ENCODE assay signal across 8 cellular contexts in the genomic region with DNA sequence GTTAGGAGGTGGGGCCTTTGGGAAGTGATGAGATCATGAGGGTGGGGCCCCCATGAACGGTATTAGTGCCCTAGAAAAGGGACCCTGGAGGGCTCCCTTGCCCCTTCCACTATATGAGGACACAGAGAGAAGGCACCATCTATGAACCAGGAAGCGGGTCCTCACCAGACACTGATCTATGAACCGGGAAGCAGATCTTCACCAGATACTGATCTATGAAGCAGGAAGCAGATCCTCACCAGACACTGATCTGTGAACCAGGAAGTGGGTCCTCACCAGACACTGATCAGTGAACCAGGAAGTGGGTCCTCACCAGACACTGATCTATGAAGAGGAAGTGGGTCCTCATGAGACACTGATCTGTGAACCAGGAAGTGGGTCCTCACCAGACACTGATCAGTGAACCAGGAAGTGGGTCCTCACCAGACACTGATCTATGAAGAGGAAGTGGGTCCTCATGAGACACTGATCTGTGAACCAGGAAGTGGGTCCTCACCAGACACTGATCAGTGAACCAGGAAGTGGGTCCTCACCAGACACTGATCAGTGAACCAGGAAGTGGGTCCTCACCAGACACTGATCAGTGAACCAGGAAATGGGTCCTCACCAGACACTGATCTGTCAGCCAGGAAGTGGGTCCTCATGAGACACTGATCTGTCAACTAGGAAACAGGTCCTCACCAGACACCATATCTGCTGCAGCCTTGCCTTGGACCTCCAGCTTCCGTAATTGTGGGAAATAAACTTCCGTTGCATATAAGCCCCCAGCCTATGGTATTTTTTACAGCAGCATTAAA.
DNase-seq lines count a peak whose midpoint lies in the region; ATAC-seq and TF ChIP-seq lines count a peak whose summit lies in the region.
"Not testable (repeated sequence)": the region's sequence is repeated elsewhere in the genome, so short reads cannot be mapped to it uniquely, and the experiment has no call there.

No MANE protein-coding gene starts in this region.

- H3K4me3 Mint-ChIP-seq in CD4-positive, alpha-beta T cell; activated B cell treated with CpG ODN at 0.5 μM for 24 hours; activated T-helper 1 cell treated with anti-CD3 and anti-CD28 coated beads, Interleukin-12 subunit alpha, Interleukin-12 subunit beta, Interleukin-2, Interleukin-4 antibody, amounts not matched to agents 30 ng/mL and 10 ng/mL and 1 ng/mL, durations not matched to agents 14 hours and 24 hours and 36 hours; activated naive CD8-positive, alpha-beta T cell treated with anti-CD3 and anti-CD28 coated beads, Interleukin-2, amount 50 U/mL, for 24 hours; stimulated activated memory B cell treated with anti-CD40 and anti-IgM and Interleukin-4, amounts not matched to agents 10 μg/mL and 1 μg/mL and 100 μg/mL, for 72 hours: not testable (repeated sequence)
- H3K4me3 Mint-ChIP-seq in IgD-negative memory B cell: peak overlapping the region in 1 of 4 donors; percentile 83

- peak overlapping the region; percentile 71 for H3K27ac ChIP-seq in CD4-positive, alpha-beta T cell (ENCODE audit: low read depth, low read length)
- H3K27ac ChIP-seq in OCI-LY1 (ENCODE audit: low read depth, low read length, poor library complexity, severe bottlenecking): peak overlapping the region; percentile 24

- H4K20me1 ChIP-seq in OCI-LY1 (ENCODE audit: insufficient read depth, low read length): not testable (repeated sequence)

- H3K4me3 ChIP-seq in OCI-LY1 (ENCODE audit: low read depth, low read length, poor library complexity, severe bottlenecking): peak overlapping the region; percentile 4

- peaks cover 21% of the 10 kb centered on the region for H3K4me1 Mint-ChIP-seq in CD4-positive, alpha-beta T cell (ENCODE audit: low read depth)
- peaks cover 0 to 13% (median 7%) of the 10 kb centered on the region in 3 donors for H3K4me1 Mint-ChIP-seq in IgD-negative memory B cell
- H3K4me1 Mint-ChIP-seq in activated B cell treated with CpG ODN at 0.5 μM for 24 hours; activated T-helper 1 cell treated with anti-CD3 and anti-CD28 coated beads, Interleukin-12 subunit alpha, Interleukin-12 subunit beta, Interleukin-2, Interleukin-4 antibody, amounts not matched to agents 30 ng/mL and 10 ng/mL and 1 ng/mL, durations not matched to agents 14 hours and 24 hours and 36 hours (ENCODE audit: low read depth): not testable (repeated sequence)
- H3K4me1 Mint-ChIP-seq in activated naive CD8-positive, alpha-beta T cell treated with anti-CD3 and anti-CD28 coated beads, Interleukin-2, amount 50 U/mL, for 24 hours: peaks cover 11% of the 10 kb centered on the region
- peaks cover 26% of the 10 kb centered on the region for H3K4me1 Mint-ChIP-seq in stimulated activated memory B cell treated with anti-CD40 and anti-IgM and Interleukin-4, amounts not matched to agents 10 μg/mL and 1 μg/mL and 100 μg/mL, for 72 hours

- H3K27me3 ChIP-seq in CD4-positive, alpha-beta T cell (ENCODE audit: control insufficient read depth, insufficient read depth, low read length); OCI-LY1 (ENCODE audit: insufficient read depth, low read length): not testable (repeated sequence)

- H3K79me2 ChIP-seq in OCI-LY1 (ENCODE audit: insufficient read depth, low read length): not testable (repeated sequence)

- POLR2A ChIA-PET in CD4-positive, alpha-beta T cell (lab: Charles Lee); activated B cell treated with CpG ODN at 0.5 μM for 24 hours (lab: Charles Lee): not testable (repeated sequence)

- H3K27me3 Mint-ChIP-seq in CD4-positive, alpha-beta T cell; IgD-negative memory B cell; activated B cell treated with CpG ODN at 0.5 μM for 24 hours; activated T-helper 1 cell treated with anti-CD3 and anti-CD28 coated beads, Interleukin-12 subunit alpha, Interleukin-12 subunit beta, Interleukin-2, Interleukin-4 antibody, amounts not matched to agents 30 ng/mL and 10 ng/mL and 1 ng/mL, durations not matched to agents 14 hours and 24 hours and 36 hours (ENCODE audit: insufficient read depth); activated naive CD8-positive, alpha-beta T cell treated with anti-CD3 and anti-CD28 coated beads, Interleukin-2, amount 50 U/mL, for 24 hours; stimulated activated memory B cell treated with anti-CD40 and anti-IgM and Interleukin-4, amounts not matched to agents 10 μg/mL and 1 μg/mL and 100 μg/mL, for 72 hours: not testable (repeated sequence)

- CTCF ChIA-PET in CD4-positive, alpha-beta T cell (lab: Charles Lee); activated B cell treated with CpG ODN at 0.5 μM for 24 hours (lab: Charles Lee): not testable (repeated sequence)

- not testable (repeated sequence) for H3K36me3 ChIP-seq in OCI-LY1 (ENCODE audit: insufficient read depth, low read length)

- peaks cover 52% of the 10 kb centered on the region for H3K36me3 Mint-ChIP-seq in CD4-positive, alpha-beta T cell (ENCODE audit: low read depth)
- H3K36me3 Mint-ChIP-seq in IgD-negative memory B cell; activated B cell treated with CpG ODN at 0.5 μM for 24 hours (ENCODE audit: low read depth); activated T-helper 1 cell treated with anti-CD3 and anti-CD28 coated beads, Interleukin-12 subunit alpha, Interleukin-12 subunit beta, Interleukin-2, Interleukin-4 antibody, amounts not matched to agents 30 ng/mL and 10 ng/mL and 1 ng/mL, durations not matched to agents 14 hours and 24 hours and 36 hours (ENCODE audit: low read depth); activated naive CD8-positive, alpha-beta T cell treated with anti-CD3 and anti-CD28 coated beads, Interleukin-2, amount 50 U/mL, for 24 hours (ENCODE audit: low read depth): not testable (repeated sequence)
- H3K36me3 Mint-ChIP-seq in stimulated activated memory B cell treated with anti-CD40 and anti-IgM and Interleukin-4, amounts not matched to agents 10 μg/mL and 1 μg/mL and 100 μg/mL, for 72 hours: peaks cover 37% of the 10 kb centered on the region

- peak; percentile 63 for ATAC-seq in CD4-positive, alpha-beta T cell (ENCODE audit: poor library complexity)
- not testable (repeated sequence) for ATAC-seq in activated B cell treated with CpG ODN at 0.5 μM for 24 hours (ENCODE audit: low read depth); activated naive CD8-positive, alpha-beta T cell treated with anti-CD3 and anti-CD28 coated beads, Interleukin-2, amount 50 U/mL, for 24 hours; stimulated activated memory B cell treated with anti-CD40 and anti-IgM and Interleukin-4, amounts not matched to agents 10 μg/mL and 1 μg/mL and 100 μg/mL, for 72 hours

- peak overlapping the region; percentile 91 for H3K27ac Mint-ChIP-seq in CD4-positive, alpha-beta T cell
- H3K27ac Mint-ChIP-seq in IgD-negative memory B cell (peak overlapping the region; percentile 67 to 88 (median 79)), activated B cell treated with CpG ODN at 0.5 μM for 24 hours (peak overlapping the region; percentile 81)
- H3K27ac Mint-ChIP-seq in activated T-helper 1 cell treated with anti-CD3 and anti-CD28 coated beads, Interleukin-12 subunit alpha, Interleukin-12 subunit beta, Interleukin-2, Interleukin-4 antibody, amounts not matched to agents 30 ng/mL and 10 ng/mL and 1 ng/mL, durations not matched to agents 14 hours and 24 hours and 36 hours: peak overlapping the region; percentile 27
- H3K27ac Mint-ChIP-seq in activated naive CD8-positive, alpha-beta T cell treated with anti-CD3 and anti-CD28 coated beads, Interleukin-2, amount 50 U/mL, for 24 hours: peak overlapping the region; percentile 70
- H3K27ac Mint-ChIP-seq in stimulated activated memory B cell treated with anti-CD40 and anti-IgM and Interleukin-4, amounts not matched to agents 10 μg/mL and 1 μg/mL and 100 μg/mL, for 72 hours: peak overlapping the region; percentile 81

- H3K4me1 ChIP-seq in OCI-LY1 (ENCODE audit: insufficient read depth, low read length, severe bottlenecking): peaks cover 22% of the 10 kb centered on the region

- H3K9me3 Mint-ChIP-seq in CD4-positive, alpha-beta T cell: peaks cover 14% of the 10 kb centered on the region
- peaks cover 4 to 28% (median 13%) of the 10 kb centered on the region in 3 donors for H3K9me3 Mint-ChIP-seq in IgD-negative memory B cell
- peaks cover 26% of the 10 kb centered on the region for H3K9me3 Mint-ChIP-seq in activated B cell treated with CpG ODN at 0.5 μM for 24 hours
- H3K9me3 Mint-ChIP-seq in activated T-helper 1 cell treated with anti-CD3 and anti-CD28 coated beads, Interleukin-12 subunit alpha, Interleukin-12 subunit beta, Interleukin-2, Interleukin-4 antibody, amounts not matched to agents 30 ng/mL and 10 ng/mL and 1 ng/mL, durations not matched to agents 14 hours and 24 hours and 36 hours: peaks cover 24% of the 10 kb centered on the region
- H3K9me3 Mint-ChIP-seq in activated naive CD8-positive, alpha-beta T cell treated with anti-CD3 and anti-CD28 coated beads, Interleukin-2, amount 50 U/mL, for 24 hours: peaks cover 20% of the 10 kb centered on the region
- H3K9me3 Mint-ChIP-seq in stimulated activated memory B cell treated with anti-CD40 and anti-IgM and Interleukin-4, amounts not matched to agents 10 μg/mL and 1 μg/mL and 100 μg/mL, for 72 hours: peaks cover 23% of the 10 kb centered on the region

- peak overlapping the region; percentile 7; the same call in 1 of the 2 replicates for H2AFZ ChIP-seq in OCI-LY1 (ENCODE audit: low read length)

- H3K9me3 ChIP-seq in CD4-positive, alpha-beta T cell (ENCODE audit: control insufficient read depth, low read length): peaks cover 18% of the 10 kb centered on the region
- peaks cover 20% of the 10 kb centered on the region for H3K9me3 ChIP-seq in OCI-LY1 (ENCODE audit: low read length)

- not testable (repeated sequence) for H3K9ac ChIP-seq in OCI-LY1 (ENCODE audit: low read length)

- peak overlapping the region; percentile 29; the same call in 1 of the 2 replicates for H3K4me2 ChIP-seq in OCI-LY1 (ENCODE audit: low read length)

- not testable (repeated sequence) for H3K9me2 ChIP-seq in OCI-LY1 (ENCODE audit: low read depth, low read length)

- peak in 3 of 10 experiments; percentile 11 to 23 (median 13) for DNase-seq in CD4-positive, alpha-beta T cell
- not testable (repeated sequence) for DNase-seq in activated B cell treated with CpG ODN at 0.5 μM for 24 hours; activated T-helper 1 cell treated with anti-CD3 and anti-CD28 coated beads, Interleukin-12 subunit alpha, Interleukin-12 subunit beta, Interleukin-2, Interleukin-4 antibody, amounts not matched to agents 30 ng/mL and 10 ng/mL and 1 ng/mL, durations not matched to agents 14 hours and 24 hours and 36 hours (ENCODE audit: low spot score)
- peak; percentile 7 for DNase-seq in activated naive CD8-positive, alpha-beta T cell treated with anti-CD3 and anti-CD28 coated beads, Interleukin-2, amount 50 U/mL, for 24 hours
- peak; percentile 7 for DNase-seq in islet precursor cell

- not testable (repeated sequence) for TF ChIP-seq CTCF in CD4-positive, alpha-beta T cell (IDR thresholded peaks at IDR 0.05); OCI-LY1 (IDR thresholded peaks at IDR 0.05; ENCODE audit: low read length); activated B cell treated with CpG ODN at 0.5 μM for 24 hours (IDR thresholded peaks at IDR 0.05)

- intact Hi-C loops in CD4-positive, alpha-beta T cell (cut with DNase I, micrococcal nuclease); activated B cell treated with CpG ODN at 0.5 μM for 24 hours (cut with micrococcal nuclease); activated T-helper 1 cell treated with anti-CD3 and anti-CD28 coated beads, Interleukin-12 subunit alpha, Interleukin-12 subunit beta, Interleukin-2, Interleukin-4 antibody, amounts not matched to agents 30 ng/mL and 10 ng/mL and 1 ng/mL, durations not matched to agents 14 hours and 24 hours and 36 hours (cut with micrococcal nuclease): not testable (repeated sequence)

- not testable (repeated sequence) for H3F3A ChIP-seq in OCI-LY1 (ENCODE audit: insufficient read depth, low read length)

Comparison
In these comparisons a context has a peak if more than half of its experiments do, and no peak if none do; other contexts are left out.
1. H3K27ac Mint-ChIP-seq: peak in every context shown above with its lines; median percentile 91 in CD4-positive, alpha-beta T cell; 81 in activated B cell treated with CpG ODN at 0.5 μM for 24 hours; 81 in stimulated activated memory B cell treated with anti-CD40 and anti-IgM and Interleukin-4, amounts not matched to agents 10 μg/mL and 1 μg/mL and 100 μg/mL, for 72 hours; 79 in IgD-negative memory B cell; 70 in activated naive CD8-positive, alpha-beta T cell treated with anti-CD3 and anti-CD28 coated beads, Interleukin-2, amount 50 U/mL, for 24 hours; 27 in activated T-helper 1 cell treated with anti-CD3 and anti-CD28 coated beads, Interleukin-12 subunit alpha, Interleukin-12 subunit beta, Interleukin-2, Interleukin-4 antibody, amounts not matched to agents 30 ng/mL and 10 ng/mL and 1 ng/mL, durations not matched to agents 14 hours and 24 hours and 36 hours.